In genomic region chr2:43001787-43002468, GRCh38 we compare ENCODE assay signal across 19 cellular contexts.
DNase-seq lines count a peak whose midpoint lies in the region; ATAC-seq and TF ChIP-seq lines count a peak whose summit lies in the region.
"Had no signal": no experiment of that assay in that cellular context is flagged by ENCODE, and none has a peak within 500 bp of the region (broad histone marks: within the 10 kb centered on the region; RNA-seq: fewer than 3 reads in every experiment).

No MANE protein-coding gene starts in this region.

- DNase-seq in activated CD4-positive, CD25-positive, alpha-beta regulatory T cell treated with anti-CD3 and anti-CD28 coated beads, Interleukin-2, amount 50 U/mL, for 72 hours = peak; percentile 4
- DNase-seq in activated CD4-positive, CD25-positive, alpha-beta regulatory T cell (lab: John Stamatoyannopoulos, UW) = no peak
- DNase-seq in caudate nucleus (lab: John Stamatoyannopoulos, UW) (no peak), left colon (peak; percentile 12 to 23), suprapubic skin (ENCODE audit: low spot score in 2 of 2) (peak; percentile 27 to 32), mesothelial cell of epicardium (ENCODE audit: low spot score in 2 of 2, unreplicated experiment in 2 of 2) (no peak), T-helper 9 cell (no peak)
- DNase-seq: BE2C; CD4-positive, alpha-beta T cell; DMS79 treated with DMSO at 0.1 percent for 48 hours; HCEC 1CT; KG1; NCI-H1417 treated with DMSO at 0.1 percent for 48 hours; NCI-H2029 treated with DMSO at 0.1 percent for 48 hours; NCI-H2171 treated with DMSO at 0.1 percent for 48 hours; NCI-H748 treated with DMSO at 0.1 percent for 48 hours; PC-3 had no signal

- TF ChIP-seq CTCF in suprapubic skin (IDR thresholded peaks at IDR 0.05) = no peak
- no peak for TF ChIP-seq CTCF in mesothelial cell of epicardium (IDR thresholded peaks at IDR 0.05; ENCODE audit: unreplicated experiment)

- no peaks in the 10 kb centered on the region for H3K36me3 Mint-ChIP-seq in mesothelial cell of epicardium

- H3K4me1 ChIP-seq in suprapubic skin = peaks cover 29% of the 10 kb centered on the region
- H3K4me1 ChIP-seq: BE2C had no signal

- no peak overlapping the region for H3K4me3 ChIP-seq in suprapubic skin

- peaks cover 19% of the 10 kb centered on the region for H3K4me1 Mint-ChIP-seq in mesothelial cell of epicardium

- no peak for ATAC-seq in left colon
- no peak for ATAC-seq in GM21526 (IDR thresholded peaks at IDR 0.05; ENCODE audit: low FRiP score, unreplicated experiment)
- ATAC-seq: PC-3 had no signal

- no peaks in the 10 kb centered on the region for H3K36me3 ChIP-seq in suprapubic skin
- H3K36me3 ChIP-seq: BE2C had no signal

- no peak for TF ChIP-seq EP300 in suprapubic skin (IDR thresholded peaks at IDR 0.05)

- no peak overlapping the region for H3K27ac Mint-ChIP-seq in mesothelial cell of epicardium
- H3K27ac Mint-ChIP-seq: CD4-positive, alpha-beta T cell had no signal

- H3K27me3 Mint-ChIP-seq in mesothelial cell of epicardium (ENCODE audit: low read depth) = no peaks in the 10 kb centered on the region
- H3K27me3 Mint-ChIP-seq: CD4-positive, alpha-beta T cell had no signal

- no peak for TF ChIP-seq POLR2A in suprapubic skin (IDR thresholded peaks at IDR 0.05)

- H3K9me3 Mint-ChIP-seq in mesothelial cell of epicardium = no peaks in the 10 kb centered on the region
- H3K9me3 Mint-ChIP-seq: CD4-positive, alpha-beta T cell had no signal

- intact Hi-C loops in left colon (cut with DNase I, micrococcal nuclease) = no loop called here

- no peak overlapping the region for H3K4me3 Mint-ChIP-seq in mesothelial cell of epicardium
- H3K4me3 Mint-ChIP-seq: CD4-positive, alpha-beta T cell had no signal

- no peaks in the 10 kb centered on the region for H3K27me3 ChIP-seq in suprapubic skin
- H3K27me3 ChIP-seq: BE2C had no signal

- H3K27ac ChIP-seq in caudate nucleus (ENCODE audit: low read depth, low read length) (peak overlapping the region; percentile 94), suprapubic skin (no peak overlapping the region)
- H3K27ac ChIP-seq: 22Rv1 had no signal

- no peaks in the 10 kb centered on the region for H3K9me3 ChIP-seq in suprapubic skin
- H3K9me3 ChIP-seq: BE2C had no signal

- WGBS in suprapubic skin = 78% methylated on average over 5 of the region's 5 CpGs

Comparison
In these comparisons a context has a peak if more than half of its experiments do, and no peak if none do; other contexts are left out.
1. DNase-seq: peak in activated CD4-positive, CD25-positive, alpha-beta regulatory T cell treated with anti-CD3 and anti-CD28 coated beads, Interleukin-2, amount 50 U/mL, for 72 hours (single experiment), left colon (2 of 2) and suprapubic skin (2 of 2); none in activated CD4-positive, CD25-positive, alpha-beta regulatory T cell (0 of 4), caudate nucleus (0 of 61), mesothelial cell of epicardium (0 of 2) and T-helper 9 cell (single experiment).